15 cellular contexts compared by ENCODE assay signal in the genomic region with DNA sequence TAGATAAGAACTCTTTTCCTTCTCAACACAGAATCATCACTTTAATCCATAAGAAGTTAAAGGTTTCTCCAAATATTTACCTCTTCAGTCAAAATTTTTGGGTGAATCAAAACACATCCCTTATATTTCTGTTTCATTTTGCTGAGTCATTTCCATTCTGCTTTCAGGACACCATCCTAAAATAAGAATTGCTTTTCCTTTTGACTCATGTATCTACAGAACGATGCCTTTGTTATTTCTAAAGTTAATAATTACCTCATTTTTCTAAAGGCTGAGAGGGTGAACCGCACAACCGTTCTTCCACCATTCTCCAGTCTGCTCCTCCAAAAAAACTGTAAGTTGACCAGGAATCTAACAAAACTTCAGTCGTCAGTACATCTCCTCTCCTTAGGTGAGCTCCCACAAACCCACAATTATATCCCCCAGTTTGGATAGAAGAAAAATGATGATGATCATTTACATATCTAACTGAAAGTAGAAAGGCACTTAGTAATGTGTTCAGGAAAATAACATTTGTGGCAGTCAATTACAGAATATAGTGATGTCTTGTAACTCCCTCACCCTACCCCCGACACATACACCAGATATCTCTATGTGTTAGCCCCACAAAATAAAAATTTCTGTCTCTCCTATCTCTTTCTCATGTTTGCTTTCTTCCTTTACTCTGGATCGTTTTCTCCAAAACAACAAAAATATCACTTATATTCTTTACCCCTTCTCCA.
DNase-seq lines count a peak whose midpoint lies in the region; ATAC-seq and TF ChIP-seq lines count a peak whose summit lies in the region.
"Had no signal": no experiment of that assay in that cellular context is flagged by ENCODE, and none has a peak within 500 bp of the region (broad histone marks: within the 10 kb centered on the region; RNA-seq: fewer than 3 reads in every experiment).

No MANE protein-coding gene starts in this region.

- no peaks in the 10 kb centered on the region for H3K36me3 Mint-ChIP-seq in stimulated activated memory B cell treated with anti-CD40 and anti-IgM and Interleukin-4, amounts not matched to agents 10 μg/mL and 1 μg/mL and 100 μg/mL, for 72 hours

- H3K36me3 ChIP-seq in osteoblast (ENCODE audit: insufficient read depth, low read length): no peaks in the 10 kb centered on the region

- peak; percentile 87 for ATAC-seq in GM19035 (IDR thresholded peaks at IDR 0.05; ENCODE audit: unreplicated experiment)
- peak; percentile 94 for ATAC-seq in HG02642 (IDR thresholded peaks at IDR 0.05; ENCODE audit: poor library complexity, unreplicated experiment)
- ATAC-seq in HG03520 (IDR thresholded peaks at IDR 0.05; ENCODE audit: unreplicated experiment): peak; percentile 94
- ATAC-seq in left cardiac atrium: no peak
- ATAC-seq in stimulated activated memory B cell treated with anti-CD40 and anti-IgM and Interleukin-4, amounts not matched to agents 10 μg/mL and 1 μg/mL and 100 μg/mL, for 72 hours: no peak
- ATAC-seq: stimulated activated naive CD8-positive, alpha-beta T cell treated with anti-CD3 and anti-CD28 coated beads, Interleukin-15, Interleukin-2, amounts not matched to agents 100 U/mL and 50 U/mL, for 24 hours had no signal

- peak overlapping the region; percentile 25 for H2AFZ ChIP-seq in osteoblast (ENCODE audit: low read length)

- H3K9me3 ChIP-seq in osteoblast (ENCODE audit: low read depth, low read length): no peaks in the 10 kb centered on the region

- no peaks in the 10 kb centered on the region for H4K20me1 ChIP-seq in osteoblast (ENCODE audit: insufficient read depth, low read length)

- no peaks in the 10 kb centered on the region for H3K79me2 ChIP-seq in osteoblast (ENCODE audit: insufficient read depth, low read length)

- peaks cover 5% of the 10 kb centered on the region for H3K9me3 Mint-ChIP-seq in stimulated activated memory B cell treated with anti-CD40 and anti-IgM and Interleukin-4, amounts not matched to agents 10 μg/mL and 1 μg/mL and 100 μg/mL, for 72 hours

- no peak overlapping the region for H3K4me3 ChIP-seq in osteoblast (ENCODE audit: insufficient read depth, low read length)

- H3K4me1 Mint-ChIP-seq in stimulated activated memory B cell treated with anti-CD40 and anti-IgM and Interleukin-4, amounts not matched to agents 10 μg/mL and 1 μg/mL and 100 μg/mL, for 72 hours: no peaks in the 10 kb centered on the region

- no peak overlapping the region for H3K4me2 ChIP-seq in osteoblast (ENCODE audit: insufficient read depth, low read length)

- no peak overlapping the region for H3K27ac ChIP-seq in osteoblast (ENCODE audit: low read depth, low read length)

- H3K27ac Mint-ChIP-seq in stimulated activated memory B cell treated with anti-CD40 and anti-IgM and Interleukin-4, amounts not matched to agents 10 μg/mL and 1 μg/mL and 100 μg/mL, for 72 hours: no peak overlapping the region
- H3K27ac Mint-ChIP-seq: HFFc6 had no signal

- H3K27me3 ChIP-seq in osteoblast (ENCODE audit: insufficient read depth, low read length): no peaks in the 10 kb centered on the region

- peaks cover 7% of the 10 kb centered on the region for H3K27me3 Mint-ChIP-seq in stimulated activated memory B cell treated with anti-CD40 and anti-IgM and Interleukin-4, amounts not matched to agents 10 μg/mL and 1 μg/mL and 100 μg/mL, for 72 hours

- H3K4me3 Mint-ChIP-seq in stimulated activated memory B cell treated with anti-CD40 and anti-IgM and Interleukin-4, amounts not matched to agents 10 μg/mL and 1 μg/mL and 100 μg/mL, for 72 hours: no peak overlapping the region
- H3K4me3 Mint-ChIP-seq: HFFc6 had no signal

- no peaks in the 10 kb centered on the region for H3K4me1 ChIP-seq in osteoblast (ENCODE audit: insufficient read depth, low read length)

- intact Hi-C loops in left cardiac atrium (cut with DNase I): no loop called here

- TF ChIP-seq CTCF in osteoblast (IDR thresholded peaks at IDR 0.05; ENCODE audit: extremely low read depth, low read depth, low read length): no peak

- DNase-seq in osteoblast (ENCODE audit: insufficient read length, low spot score, missing footprints): no peak
- no peak for DNase-seq in NCI-H774 (lab: John Stamatoyannopoulos, UW)
- DNase-seq in stimulated activated CD4-positive, alpha-beta T cell treated with anti-CD3 and anti-CD28 coated beads, Interleukin-2, amount 100 ng/mL, for 48 hours: no peak
- DNase-seq in left cardiac atrium: no peak
- DNase-seq: activated CD4-positive, alpha-beta T cell treated with anti-CD3 and anti-CD28 coated beads for 48 hours; amniotic stem cell; DMS79; HFFc6; NCI-H1930; Right ventricle myocardium superior; stimulated activated naive CD8-positive, alpha-beta T cell treated with anti-CD3 and anti-CD28 coated beads, Interleukin-15, Interleukin-2, amounts not matched to agents 100 U/mL and 50 U/mL, for 24 hours had no signal

Comparison
In these comparisons a context has a peak if more than half of its experiments do, and no peak if none do; other contexts are left out.
1. ATAC-seq: peak in GM19035 (single experiment), HG02642 (single experiment) and HG03520 (single experiment); none in left cardiac atrium (0 of 2) and stimulated activated memory B cell treated with anti-CD40 and anti-IgM and Interleukin-4, amounts not matched to agents 10 μg/mL and 1 μg/mL and 100 μg/mL, for 72 hours (single experiment).